1 cellular context compared by ENCODE assay signal in genomic region chr17:7137182-7137943, GRCh38.
TF ChIP-seq lines count a peak whose summit lies in the region.

No MANE protein-coding gene starts in this region.

TF ChIP-seq in endothelial cell of umbilical vein, 7 proteins besides CTCF, POLR2A, EP300 and RAD21:
- TF ChIP-seq JUN (IDR thresholded peaks at IDR 0.05; ENCODE audit: borderline replicate concordance, insufficient read depth, insufficient read length, low read depth) (no peak), MAX (IDR thresholded peaks at IDR 0.05; ENCODE audit: insufficient read depth, insufficient read length) (no peak), EZH2 (IDR thresholded peaks at IDR 0.05; ENCODE audit: borderline replicate concordance, low read depth, low read length, severe bottlenecking) (no peak), MYC (IDR thresholded peaks at IDR 0.05; ENCODE audit: low read depth, low read length) (no peak), FOS (IDR thresholded peaks at IDR 0.05; ENCODE audit: borderline replicate concordance, insufficient read depth, low read length) (no peak), GATA2 (IDR thresholded peaks at IDR 0.05; ENCODE audit: insufficient read depth, insufficient read length, low read depth, low read length) (no peak), POLR2AphosphoS5 (IDR thresholded peaks at IDR 0.05; ENCODE audit: insufficient read depth, low read depth, low read length) (no peak)
